In genomic region chr18:22393164-22393563, GRCh38 we compare ENCODE assay signal across 6 cellular contexts. TPM values are rescaled to one million over a fixed set of nuclear protein-coding genes. Genes with fewer than 3 reads are reported as not detected.
"Had no signal": no experiment of that assay in that cellular context is flagged by ENCODE, and none has a peak within 500 bp of the region (broad histone marks: within the 10 kb centered on the region; RNA-seq: fewer than 3 reads in every experiment).

No MANE protein-coding gene starts in this region.

RNA-seq across cellular contexts. Expression of gene CTAGE1, which starts 24.6 kb away (rescaled TPM):
- total RNA-seq: HT-29, HT1080, IMR-90, K562 had no signal
- polyA plus RNA-seq: HepG2, IgD-negative memory B cell, K562 had no signal
